ENCODE assay signal across 8 cellular contexts in genomic region chr1:151716771-151717631, GRCh38. TPM values are rescaled to one million over a fixed set of nuclear protein-coding genes. Genes with fewer than 3 reads are reported as not detected.
DNase-seq lines count a peak whose midpoint lies in the region; TF ChIP-seq lines count a peak whose summit lies in the region.

Gene CELF3 (minus strand): TSS chr1:151716803. CDS start chr1:151716020, 783 bp downstream.

- H3K27ac ChIP-seq in endodermal cell (ENCODE audit: low read depth, low read length) (peak within 1 kb of the TSS; percentile 62), parathyroid adenoma (peak within 1 kb of the TSS; percentile 48), breast epithelium (no peak within 1 kb of the TSS), ascending aorta (no peak within 1 kb of the TSS)

- no peaks in the 10 kb centered on the region for H3K36me3 Mint-ChIP-seq in endodermal cell (ENCODE audit: low read depth)

- WGBS in endodermal cell (ENCODE audit: insufficient coverage in 1 of 2, insufficient read length in 1 of 2), 2 experiments, result 8 to 11% methylated on average over 12 to 27 of the region's 27 CpGs

- H3K36me3 ChIP-seq in endodermal cell (ENCODE audit: control insufficient read depth, insufficient read depth, low read length), result no peaks in the 10 kb centered on the region
- H3K36me3 ChIP-seq in parathyroid adenoma (ENCODE audit: control insufficient read depth, insufficient read depth, low read length), result no peaks in the 10 kb centered on the region
- no peaks in the 10 kb centered on the region for H3K36me3 ChIP-seq in breast epithelium
- H3K36me3 ChIP-seq in ascending aorta, result no peaks in the 10 kb centered on the region

- peak within 1 kb of the TSS; percentile 63 for H2AFZ ChIP-seq in parathyroid adenoma

- H3K79me2 ChIP-seq in parathyroid adenoma, result no peaks in the 10 kb centered on the region

- TF ChIP-seq CTCF in endodermal cell (conservative IDR thresholded peaks at IDR 0.05), result no peak
- TF ChIP-seq CTCF in parathyroid adenoma (IDR thresholded peaks at IDR 0.05), result no peak
- TF ChIP-seq CTCF in breast epithelium (IDR thresholded peaks at IDR 0.05), result no peak
- no peak for TF ChIP-seq CTCF in ascending aorta (IDR thresholded peaks at IDR 0.05)

- H3K9me3 Mint-ChIP-seq in endodermal cell, result no peaks in the 10 kb centered on the region

- peaks cover 14% of the 10 kb centered on the region for H3K4me1 Mint-ChIP-seq in endodermal cell

- H3K9me3 ChIP-seq in endodermal cell (ENCODE audit: control insufficient read depth, low read length) (no peaks in the 10 kb centered on the region), parathyroid adenoma (ENCODE audit: control insufficient read depth, low read length) (no peaks in the 10 kb centered on the region), breast epithelium (no peaks in the 10 kb centered on the region), ascending aorta (no peaks in the 10 kb centered on the region)

- peak within 1 kb of the TSS; percentile 79 for H3K27ac Mint-ChIP-seq in endodermal cell

- H3K4me1 ChIP-seq in endodermal cell (ENCODE audit: control insufficient read depth, insufficient read depth, low read length) (peaks cover 4% of the 10 kb centered on the region), parathyroid adenoma (peaks cover 6% of the 10 kb centered on the region), breast epithelium (no peaks in the 10 kb centered on the region), ascending aorta (peaks cover 6% of the 10 kb centered on the region in 2 donors)

- intact Hi-C loops in breast epithelium (cut with DNase I; ENCODE audit: low total_unique reads), result no loop called here
- intact Hi-C loops in ascending aorta (cut with DNase I), result no loop called here

- H3K4me3 Mint-ChIP-seq in endodermal cell, result peak within 1 kb of the TSS; percentile 51

- H3K27me3 Mint-ChIP-seq in endodermal cell (ENCODE audit: insufficient read depth), result peaks cover 52% of the 10 kb centered on the region

- peak; percentile 19 for DNase-seq in stimulated activated CD4-positive, alpha-beta T cell treated with anti-CD3 and anti-CD28 coated beads, Interleukin-15, amount 100 ng/mL, for 24 hours
- no peak for DNase-seq in stimulated activated CD4-positive, alpha-beta T cell treated with anti-CD3 and anti-CD28 coated beads, Interleukin-1b, Interleukin-23, amount 100 ng/mL, for 48 hours
- DNase-seq in NCI-H774 (lab: John Stamatoyannopoulos, UW), result peak; percentile 89
- peak; percentile 87 for DNase-seq in endodermal cell
- no peak for DNase-seq in breast epithelium (ENCODE audit: low spot score in 2 of 2)
- no peak for DNase-seq in ascending aorta (ENCODE audit: low spot score in 2 of 2)
- DNase-seq in HuH-7.5 (ENCODE audit: low spot score), result no peak

- TF ChIP-seq POLR2A in breast epithelium (IDR thresholded peaks at IDR 0.05), result no peak

- H3K27me3 ChIP-seq in endodermal cell (ENCODE audit: control insufficient read depth, insufficient read depth, low read length, poor library complexity, severe bottlenecking), result peaks cover 50% of the 10 kb centered on the region
- H3K27me3 ChIP-seq in parathyroid adenoma (ENCODE audit: control insufficient read depth, insufficient read depth, low read length), result no peaks in the 10 kb centered on the region
- H3K27me3 ChIP-seq in breast epithelium, result peaks cover 0 to 35% of the 10 kb centered on the region in 2 donors
- H3K27me3 ChIP-seq in ascending aorta, result peaks cover 13% of the 10 kb centered on the region

- H3K4me2 ChIP-seq in parathyroid adenoma (ENCODE audit: low read length), result peak within 1 kb of the TSS; percentile 13

- no peak within 1 kb of the TSS for H3K9ac ChIP-seq in endodermal cell (ENCODE audit: extremely low read depth, low read length, poor library complexity, severe bottlenecking)
- H3K9ac ChIP-seq in parathyroid adenoma, result peak within 1 kb of the TSS; percentile 19

- peak within 1 kb of the TSS; percentile 44 for H3K4me3 ChIP-seq in endodermal cell (ENCODE audit: low read length)
- H3K4me3 ChIP-seq in parathyroid adenoma (ENCODE audit: low read depth, low read length), result no peak within 1 kb of the TSS
- H3K4me3 ChIP-seq in breast epithelium, result peak within 1 kb of the TSS in 1 of 3 donors; percentile 35
- peak within 1 kb of the TSS in 1 of 2 donors; percentile 14 for H3K4me3 ChIP-seq in ascending aorta

RNA-seq across cellular contexts. Expression of gene CELF3, which starts in this region (rescaled TPM):
- total RNA-seq in endodermal cell, result under 1 TPM; 0.24 to 0.40 TPM
- 40.3 TPM for polyA plus RNA-seq in endodermal cell (2013, experiment 1 of 2)
- polyA plus RNA-seq in endodermal cell (2013, experiment 2 of 2), result 27.6 TPM
- total RNA-seq in breast epithelium, result not detected
- total RNA-seq in ascending aorta, result not detected

Comparison
In these comparisons a context has a peak if more than half of its experiments do, and no peak if none do; other contexts are left out.
1. DNase-seq: peak in stimulated activated CD4-positive, alpha-beta T cell treated with anti-CD3 and anti-CD28 coated beads, Interleukin-15, amount 100 ng/mL, for 24 hours (single experiment), NCI-H774 (single experiment) and endodermal cell (single experiment); none in stimulated activated CD4-positive, alpha-beta T cell treated with anti-CD3 and anti-CD28 coated beads, Interleukin-1b, Interleukin-23, amount 100 ng/mL, for 48 hours (single experiment), breast epithelium (0 of 2), ascending aorta (0 of 2) and HuH-7.5 (single experiment).
2. H3K27ac ChIP-seq: peak in endodermal cell (single experiment) and parathyroid adenoma (single experiment); none in breast epithelium (0 of 2) and ascending aorta (0 of 2).